In the genomic region with DNA sequence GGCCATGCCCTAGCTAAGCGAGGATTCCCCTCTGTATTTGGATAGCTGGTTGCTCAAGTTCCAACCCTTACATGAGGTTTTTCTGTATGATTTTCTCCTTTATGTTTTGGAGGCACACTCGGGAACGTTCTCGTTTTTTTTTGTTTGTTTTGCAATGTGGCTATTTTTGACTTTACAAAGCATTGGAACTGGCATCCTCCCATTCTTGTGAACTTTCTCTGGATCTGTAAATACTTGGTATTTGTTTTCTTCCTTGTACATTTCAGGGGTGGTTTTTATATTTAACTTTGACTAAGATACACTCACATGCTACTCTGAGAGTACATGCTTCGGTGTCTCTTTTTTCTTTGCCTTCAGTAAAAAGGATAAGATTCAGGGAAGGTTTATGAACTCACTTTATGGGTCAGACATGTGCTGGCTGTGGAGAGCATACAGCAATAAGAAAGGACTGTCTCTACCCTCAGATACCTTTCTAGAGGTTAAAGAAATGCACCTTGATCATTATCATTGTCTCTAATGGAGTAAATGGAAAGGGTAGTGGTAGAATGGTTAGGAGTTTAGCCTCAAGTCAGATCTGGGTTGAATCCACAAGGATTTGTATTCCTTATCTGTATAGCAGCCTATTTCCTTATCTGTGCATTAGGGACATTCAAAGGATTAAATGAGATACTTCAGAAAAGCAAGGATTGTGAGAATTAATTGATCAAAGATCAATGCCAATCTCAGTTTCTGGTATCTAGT, we compare ENCODE assay signal across 10 cellular contexts.
DNase-seq lines count a peak whose midpoint lies in the region; ATAC-seq and TF ChIP-seq lines count a peak whose summit lies in the region.
"Had no signal": no experiment of that assay in that cellular context is flagged by ENCODE, and none has a peak within 500 bp of the region (broad histone marks: within the 10 kb centered on the region; RNA-seq: fewer than 3 reads in every experiment).

No MANE protein-coding gene starts in this region.

- H3K4me3 Mint-ChIP-seq in endothelial cell (ENCODE audit: unreplicated experiment): no peak overlapping the region
- no peak overlapping the region for H3K4me3 Mint-ChIP-seq in nephron
- no peak overlapping the region for H3K4me3 Mint-ChIP-seq in naive thymus-derived CD8-positive, alpha-beta T cell
- H3K4me3 Mint-ChIP-seq: activated naive CD4-positive, alpha-beta T cell treated with anti-CD3 and anti-CD28 coated beads, Interleukin-2, amount 10 ng/mL, durations not matched to agents 7 days and 5 days had no signal

- H3K27me3 ChIP-seq in cardiac muscle cell (no peaks in the 10 kb centered on the region), uterus (no peaks in the 10 kb centered on the region)

- H3K4me3 ChIP-seq in cardiac muscle cell (no peak overlapping the region), uterus (no peak overlapping the region)

- H3K27ac Mint-ChIP-seq in endothelial cell (ENCODE audit: unreplicated experiment) (peak overlapping the region; percentile 74), nephron (peak overlapping the region; percentile 33 to 64 (median 55))
- H3K27ac Mint-ChIP-seq in naive thymus-derived CD8-positive, alpha-beta T cell: no peak overlapping the region
- H3K27ac Mint-ChIP-seq: activated naive CD4-positive, alpha-beta T cell treated with anti-CD3 and anti-CD28 coated beads, Interleukin-2, amount 10 ng/mL, durations not matched to agents 7 days and 5 days had no signal

- H3K27ac ChIP-seq in cardiac muscle cell (peak overlapping the region; percentile 80), uterus (peak overlapping the region; percentile 74 to 80)
- H3K27ac ChIP-seq: 22Rv1 had no signal

- H3K4me1 Mint-ChIP-seq in endothelial cell (ENCODE audit: unreplicated experiment) (peaks cover 47% of the 10 kb centered on the region), nephron (peaks cover 70% of the 10 kb centered on the region)
- no peaks in the 10 kb centered on the region for H3K4me1 Mint-ChIP-seq in naive thymus-derived CD8-positive, alpha-beta T cell
- H3K4me1 Mint-ChIP-seq: activated naive CD4-positive, alpha-beta T cell treated with anti-CD3 and anti-CD28 coated beads, Interleukin-2, amount 10 ng/mL, durations not matched to agents 7 days and 5 days had no signal

- H3K9me3 ChIP-seq in cardiac muscle cell (ENCODE audit: low read depth) (no peaks in the 10 kb centered on the region), uterus (no peaks in the 10 kb centered on the region)

- H3K9me3 Mint-ChIP-seq in endothelial cell (ENCODE audit: unreplicated experiment) (no peaks in the 10 kb centered on the region), nephron (no peaks in the 10 kb centered on the region)
- peaks cover 0 to 10% (median 0%) of the 10 kb centered on the region in 9 donors for H3K9me3 Mint-ChIP-seq in naive thymus-derived CD8-positive, alpha-beta T cell
- H3K9me3 Mint-ChIP-seq: activated naive CD4-positive, alpha-beta T cell treated with anti-CD3 and anti-CD28 coated beads, Interleukin-2, amount 10 ng/mL, durations not matched to agents 7 days and 5 days had no signal

- ATAC-seq in Right ventricle myocardium superior (ENCODE audit: poor library complexity): no peak
- no peak for ATAC-seq in naive thymus-derived CD8-positive, alpha-beta T cell
- no peak for ATAC-seq in HG02759 (IDR thresholded peaks at IDR 0.05; ENCODE audit: unreplicated experiment)

- intact Hi-C loops in Right ventricle myocardium superior (cut with DNase I) (no loop called here), uterus (cut with DNase I; ENCODE audit: low total_unique reads) (no loop called here)

- no peak for TF ChIP-seq POLR2A in uterus (IDR thresholded peaks at IDR 0.05)

- H3K4me1 ChIP-seq in cardiac muscle cell (ENCODE audit: low read depth) (peaks cover 51% of the 10 kb centered on the region), uterus (peaks cover 11 to 21% of the 10 kb centered on the region in 2 donors)

- POLR2A ChIA-PET in naive thymus-derived CD8-positive, alpha-beta T cell (lab: Charles Lee): no interaction called here

- TF ChIP-seq CTCF in cardiac muscle cell (IDR thresholded peaks at IDR 0.05; ENCODE audit: low read depth, low read length): no peak
- TF ChIP-seq CTCF in endothelial cell (IDR thresholded peaks at IDR 0.05; ENCODE audit: unreplicated experiment): no peak
- no peak for TF ChIP-seq CTCF in nephron (IDR thresholded peaks at IDR 0.05; ENCODE audit: unreplicated experiment in 3 of 3)
- TF ChIP-seq CTCF in uterus (IDR thresholded peaks at IDR 0.05): no peak

- peaks cover 2% of the 10 kb centered on the region for H3K36me3 ChIP-seq in cardiac muscle cell
- no peaks in the 10 kb centered on the region for H3K36me3 ChIP-seq in uterus

- DNase-seq in cardiac muscle cell (ENCODE audit: low read depth in 1 of 2, low spot score in 1 of 2) (no peak), Right ventricle myocardium superior (no peak), endothelial cell (ENCODE audit: low spot score) (no peak), uterus (no peak), NCI-H1417 (lab: John Stamatoyannopoulos, UW) (no peak)
- DNase-seq in naive thymus-derived CD8-positive, alpha-beta T cell: no peak
- DNase-seq: activated naive CD4-positive, alpha-beta T cell treated with anti-CD3 and anti-CD28 coated beads, Interleukin-2, amount 10 ng/mL, durations not matched to agents 7 days and 5 days had no signal

- H3K27me3 Mint-ChIP-seq in endothelial cell (ENCODE audit: unreplicated experiment) (peaks cover 2% of the 10 kb centered on the region), nephron (ENCODE audit: low read depth) (no peaks in the 10 kb centered on the region)
- H3K27me3 Mint-ChIP-seq in naive thymus-derived CD8-positive, alpha-beta T cell: peaks cover 0 to 15% (median 3%) of the 10 kb centered on the region in 5 donors

- H3K36me3 Mint-ChIP-seq in endothelial cell (ENCODE audit: low read depth, unreplicated experiment) (no peaks in the 10 kb centered on the region), nephron (ENCODE audit: low read depth) (peaks cover 78% of the 10 kb centered on the region)
- no peaks in the 10 kb centered on the region for H3K36me3 Mint-ChIP-seq in naive thymus-derived CD8-positive, alpha-beta T cell
- H3K36me3 Mint-ChIP-seq: activated naive CD4-positive, alpha-beta T cell treated with anti-CD3 and anti-CD28 coated beads, Interleukin-2, amount 10 ng/mL, durations not matched to agents 7 days and 5 days had no signal

Comparison
In these comparisons a context has a peak if more than half of its experiments do, and no peak if none do; other contexts are left out.
1. H3K27ac Mint-ChIP-seq: peak in endothelial cell (single experiment) and nephron (3 of 3); none in naive thymus-derived CD8-positive, alpha-beta T cell (0 of 10).